1 cellular context compared by ENCODE assay signal in the genomic region with DNA sequence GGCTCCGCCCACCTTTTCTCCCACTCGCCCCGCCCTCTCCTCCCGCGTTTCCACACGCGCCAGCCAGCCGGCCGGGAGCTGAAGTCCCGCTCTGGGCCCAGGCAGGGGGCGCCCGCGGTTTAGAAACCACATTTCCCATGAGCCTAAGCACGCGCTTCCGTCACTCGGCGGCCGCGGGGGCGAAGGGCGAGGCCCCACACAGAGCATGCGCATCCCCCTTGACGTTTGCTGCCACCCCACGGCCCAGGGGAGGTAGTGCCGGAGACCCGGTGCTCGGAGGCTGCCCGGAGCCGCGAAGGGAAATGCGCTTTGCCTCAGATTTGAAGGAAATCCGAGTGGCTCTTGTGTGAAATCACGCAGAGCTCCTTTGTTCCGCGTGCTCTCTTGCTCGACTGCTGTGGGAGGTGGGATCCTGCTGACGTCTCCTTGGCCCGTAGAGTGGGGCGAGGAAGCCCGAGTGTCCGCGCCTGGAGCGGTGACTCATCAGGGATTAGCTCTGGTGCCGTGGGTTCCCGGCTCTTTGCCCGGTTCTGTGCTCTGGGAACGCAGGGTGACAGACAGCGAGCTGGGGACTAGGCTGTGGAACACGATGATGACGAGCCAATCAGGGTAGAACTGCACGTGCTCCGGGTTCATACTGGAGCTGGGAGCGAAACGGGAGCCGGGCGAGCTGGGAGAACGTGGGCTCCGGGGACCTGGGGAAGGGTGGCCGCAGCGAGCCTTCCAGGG.
TF ChIP-seq lines count a peak whose summit lies in the region.

No MANE protein-coding gene starts in this region.

TF ChIP-seq in K562, 482 proteins besides CTCF, POLR2A, EP300 and RAD21 (continued from another document and continues in another):
- TF ChIP-seq, protein P1, sequence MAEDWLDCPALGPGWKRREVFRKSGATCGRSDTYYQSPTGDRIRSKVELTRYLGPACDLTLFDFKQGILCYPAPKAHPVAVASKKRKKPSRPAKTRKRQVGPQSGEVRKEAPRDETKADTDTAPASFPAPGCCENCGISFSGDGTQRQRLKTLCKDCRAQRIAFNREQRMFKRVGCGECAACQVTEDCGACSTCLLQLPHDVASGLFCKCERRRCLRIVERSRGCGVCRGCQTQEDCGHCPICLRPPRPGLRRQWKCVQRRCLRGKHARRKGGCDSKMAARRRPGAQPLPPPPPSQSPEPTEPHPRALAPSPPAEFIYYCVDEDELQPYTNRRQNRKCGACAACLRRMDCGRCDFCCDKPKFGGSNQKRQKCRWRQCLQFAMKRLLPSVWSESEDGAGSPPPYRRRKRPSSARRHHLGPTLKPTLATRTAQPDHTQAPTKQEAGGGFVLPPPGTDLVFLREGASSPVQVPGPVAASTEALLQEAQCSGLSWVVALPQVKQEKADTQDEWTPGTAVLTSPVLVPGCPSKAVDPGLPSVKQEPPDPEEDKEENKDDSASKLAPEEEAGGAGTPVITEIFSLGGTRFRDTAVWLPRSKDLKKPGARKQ (CRISPR knock-in tag; IDR thresholded peaks at IDR 0.05): no peak
- TF ChIP-seq PHTF2 (CRISPR knock-in tag; IDR thresholded peaks at IDR 0.05): no peak
- TF ChIP-seq TBP (optimal IDR thresholded peaks at IDR 0.05; ENCODE audit: low read depth, low read length): peak; percentile 85
- TF ChIP-seq, protein P2, sequence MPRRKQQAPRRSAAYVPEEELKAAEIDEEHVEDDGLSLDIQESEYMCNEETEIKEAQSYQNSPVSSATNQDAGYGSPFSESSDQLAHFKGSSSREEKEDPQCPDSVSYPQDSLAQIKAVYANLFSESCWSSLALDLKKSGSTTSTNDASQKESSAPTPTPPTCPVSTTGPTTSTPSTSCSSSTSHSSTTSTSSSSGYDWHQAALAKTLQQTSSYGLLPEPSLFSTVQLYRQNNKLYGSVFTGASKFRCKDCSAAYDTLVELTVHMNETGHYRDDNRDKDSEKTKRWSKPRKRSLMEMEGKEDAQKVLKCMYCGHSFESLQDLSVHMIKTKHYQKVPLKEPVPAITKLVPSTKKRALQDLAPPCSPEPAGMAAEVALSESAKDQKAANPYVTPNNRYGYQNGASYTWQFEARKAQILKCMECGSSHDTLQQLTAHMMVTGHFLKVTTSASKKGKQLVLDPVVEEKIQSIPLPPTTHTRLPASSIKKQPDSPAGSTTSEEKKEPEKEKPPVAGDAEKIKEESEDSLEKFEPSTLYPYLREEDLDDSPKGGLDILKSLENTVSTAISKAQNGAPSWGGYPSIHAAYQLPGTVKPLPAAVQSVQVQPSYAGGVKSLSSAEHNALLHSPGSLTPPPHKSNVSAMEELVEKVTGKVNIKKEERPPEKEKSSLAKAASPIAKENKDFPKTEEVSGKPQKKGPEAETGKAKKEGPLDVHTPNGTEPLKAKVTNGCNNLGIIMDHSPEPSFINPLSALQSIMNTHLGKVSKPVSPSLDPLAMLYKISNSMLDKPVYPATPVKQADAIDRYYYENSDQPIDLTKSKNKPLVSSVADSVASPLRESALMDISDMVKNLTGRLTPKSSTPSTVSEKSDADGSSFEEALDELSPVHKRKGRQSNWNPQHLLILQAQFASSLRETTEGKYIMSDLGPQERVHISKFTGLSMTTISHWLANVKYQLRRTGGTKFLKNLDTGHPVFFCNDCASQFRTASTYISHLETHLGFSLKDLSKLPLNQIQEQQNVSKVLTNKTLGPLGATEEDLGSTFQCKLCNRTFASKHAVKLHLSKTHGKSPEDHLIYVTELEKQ (CRISPR knock-in tag; IDR thresholded peaks at IDR 0.05): no peak
- TF ChIP-seq, protein P3, sequence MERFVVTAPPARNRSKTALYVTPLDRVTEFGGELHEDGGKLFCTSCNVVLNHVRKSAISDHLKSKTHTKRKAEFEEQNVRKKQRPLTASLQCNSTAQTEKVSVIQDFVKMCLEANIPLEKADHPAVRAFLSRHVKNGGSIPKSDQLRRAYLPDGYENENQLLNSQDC (CRISPR knock-in tag; IDR thresholded peaks at IDR 0.05): 0 out of 2 replicates have a peak, but pooled peaks have one; percentile 19
- 0 out of 2 replicates have a peak, but pooled peaks have one; percentile 29 for TF ChIP-seq ZEB2 (IDR thresholded peaks at IDR 0.05)
- TF ChIP-seq CXXC5 (CRISPR knock-in tag; IDR thresholded peaks at IDR 0.05): peak; percentile 97
- no peak for TF ChIP-seq RBM34 (IDR thresholded peaks at IDR 0.05; ENCODE audit: borderline replicate concordance, insufficient read depth, low read length)
- no peak for TF ChIP-seq ADNP (tag; IDR thresholded peaks at IDR 0.05)
- peak; percentile 29; the same call in 1 of the 2 replicates for TF ChIP-seq CHD2 (IDR thresholded peaks at IDR 0.05; ENCODE audit: low read depth, low read length)
- TF ChIP-seq MAFK (IDR thresholded peaks at IDR 0.05; ENCODE audit: low read length): peak; percentile 28; the same call in 1 of the 2 replicates
- TF ChIP-seq ZNF584 (CRISPR knock-in tag; IDR thresholded peaks at IDR 0.05; ENCODE audit: low read depth): no peak
- TF ChIP-seq FOSL1 (tag; conservative IDR thresholded peaks at IDR 0.05): peak; percentile 98
- peak; percentile 90; the same call in 1 of the 2 replicates for TF ChIP-seq RB1 (IDR thresholded peaks at IDR 0.05; ENCODE audit: low read depth)
- no peak for TF ChIP-seq CHD4 (IDR thresholded peaks at IDR 0.05; ENCODE audit: insufficient read depth, insufficient replicate concordance, low read depth, low read length, poor library complexity, severe bottlenecking)
- TF ChIP-seq, protein P4, sequence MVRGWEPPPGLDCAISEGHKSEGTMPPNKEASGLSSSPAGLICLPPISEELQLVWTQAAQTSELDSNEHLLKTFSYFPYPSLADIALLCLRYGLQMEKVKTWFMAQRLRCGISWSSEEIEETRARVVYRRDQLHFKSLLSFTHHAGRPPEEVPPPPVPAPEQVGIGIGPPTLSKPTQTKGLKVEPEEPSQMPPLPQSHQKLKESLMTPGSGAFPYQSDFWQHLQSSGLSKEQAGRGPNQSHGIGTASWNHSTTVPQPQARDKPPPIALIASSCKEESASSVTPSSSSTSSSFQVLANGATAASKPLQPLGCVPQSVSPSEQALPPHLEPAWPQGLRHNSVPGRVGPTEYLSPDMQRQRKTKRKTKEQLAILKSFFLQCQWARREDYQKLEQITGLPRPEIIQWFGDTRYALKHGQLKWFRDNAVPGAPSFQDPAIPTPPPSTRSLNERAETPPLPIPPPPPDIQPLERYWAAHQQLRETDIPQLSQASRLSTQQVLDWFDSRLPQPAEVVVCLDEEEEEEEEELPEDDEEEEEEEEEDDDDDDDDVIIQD (CRISPR knock-in tag; IDR thresholded peaks at IDR 0.05): peak; percentile 83; the same call in 1 of the 2 replicates
- TF ChIP-seq BMI1 (IDR thresholded peaks at IDR 0.05; ENCODE audit: low read length): peak; percentile 13; the same call in 1 of the 2 replicates
- TF ChIP-seq POU5F1 (IDR thresholded peaks at IDR 0.05; ENCODE audit: borderline replicate concordance, low read depth, low read length, partially characterized antibody): peak; percentile 81
- TF ChIP-seq DMBX1 (CRISPR knock-in tag; IDR thresholded peaks at IDR 0.05; ENCODE audit: borderline replicate concordance): peak; percentile 29; the same call in 1 of the 2 replicates
- no peak for TF ChIP-seq ZNF699 (CRISPR knock-in tag; IDR thresholded peaks at IDR 0.05; ENCODE audit: insufficient replicate concordance)
- peak; percentile 93 for TF ChIP-seq SMARCE1 (IDR thresholded peaks at IDR 0.05)
- TF ChIP-seq, protein P5, sequence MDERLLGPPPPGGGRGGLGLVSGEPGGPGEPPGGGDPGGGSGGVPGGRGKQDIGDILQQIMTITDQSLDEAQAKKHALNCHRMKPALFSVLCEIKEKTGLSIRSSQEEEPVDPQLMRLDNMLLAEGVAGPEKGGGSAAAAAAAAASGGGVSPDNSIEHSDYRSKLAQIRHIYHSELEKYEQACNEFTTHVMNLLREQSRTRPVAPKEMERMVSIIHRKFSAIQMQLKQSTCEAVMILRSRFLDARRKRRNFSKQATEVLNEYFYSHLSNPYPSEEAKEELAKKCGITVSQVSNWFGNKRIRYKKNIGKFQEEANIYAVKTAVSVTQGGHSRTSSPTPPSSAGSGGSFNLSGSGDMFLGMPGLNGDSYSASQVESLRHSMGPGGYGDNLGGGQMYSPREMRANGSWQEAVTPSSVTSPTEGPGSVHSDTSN (CRISPR knock-in tag; IDR thresholded peaks at IDR 0.05; ENCODE audit: low read depth): no peak
- TF ChIP-seq, protein P5 (tag; conservative IDR thresholded peaks at IDR 0.05; ENCODE audit: low read depth): peak; percentile 31; the same call in 1 of the 2 replicates
- TF ChIP-seq, protein P6, sequence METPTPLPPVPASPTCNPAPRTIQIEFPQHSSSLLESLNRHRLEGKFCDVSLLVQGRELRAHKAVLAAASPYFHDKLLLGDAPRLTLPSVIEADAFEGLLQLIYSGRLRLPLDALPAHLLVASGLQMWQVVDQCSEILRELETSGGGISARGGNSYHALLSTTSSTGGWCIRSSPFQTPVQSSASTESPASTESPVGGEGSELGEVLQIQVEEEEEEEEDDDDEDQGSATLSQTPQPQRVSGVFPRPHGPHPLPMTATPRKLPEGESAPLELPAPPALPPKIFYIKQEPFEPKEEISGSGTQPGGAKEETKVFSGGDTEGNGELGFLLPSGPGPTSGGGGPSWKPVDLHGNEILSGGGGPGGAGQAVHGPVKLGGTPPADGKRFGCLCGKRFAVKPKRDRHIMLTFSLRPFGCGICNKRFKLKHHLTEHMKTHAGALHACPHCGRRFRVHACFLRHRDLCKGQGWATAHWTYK (CRISPR knock-in tag; IDR thresholded peaks at IDR 0.05): peak; percentile 57; the same call in 1 of the 2 replicates
- TF ChIP-seq ZNF197 (CRISPR knock-in tag; IDR thresholded peaks at IDR 0.05; ENCODE audit: low read depth): peak; percentile 79; the same call in 1 of the 2 replicates
- no peak for TF ChIP-seq RBM15 (IDR thresholded peaks at IDR 0.05; ENCODE audit: insufficient read depth, low read length)
- no peak for TF ChIP-seq XRCC4 (IDR thresholded peaks at IDR 0.05; ENCODE audit: extremely low read depth, insufficient read depth, insufficient read length)
- no peak for TF ChIP-seq CBX2 (IDR thresholded peaks at IDR 0.05; ENCODE audit: insufficient read depth, low read length, poor library complexity, severe bottlenecking)
- TF ChIP-seq POLR3G (IDR thresholded peaks at IDR 0.05; ENCODE audit: extremely low read depth, insufficient read length, insufficient replicate concordance): no peak
- TF ChIP-seq, protein P7, sequence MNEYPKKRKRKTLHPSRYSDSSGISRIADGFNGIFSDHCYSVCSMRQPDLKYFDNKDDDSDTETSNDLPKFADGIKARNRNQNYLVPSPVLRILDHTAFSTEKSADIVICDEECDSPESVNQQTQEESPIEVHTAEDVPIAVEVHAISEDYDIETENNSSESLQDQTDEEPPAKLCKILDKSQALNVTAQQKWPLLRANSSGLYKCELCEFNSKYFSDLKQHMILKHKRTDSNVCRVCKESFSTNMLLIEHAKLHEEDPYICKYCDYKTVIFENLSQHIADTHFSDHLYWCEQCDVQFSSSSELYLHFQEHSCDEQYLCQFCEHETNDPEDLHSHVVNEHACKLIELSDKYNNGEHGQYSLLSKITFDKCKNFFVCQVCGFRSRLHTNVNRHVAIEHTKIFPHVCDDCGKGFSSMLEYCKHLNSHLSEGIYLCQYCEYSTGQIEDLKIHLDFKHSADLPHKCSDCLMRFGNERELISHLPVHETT (CRISPR knock-in tag; conservative IDR thresholded peaks at IDR 0.05 in 1 of 2, IDR thresholded peaks at IDR 0.05 in 1 of 2): peak in 1 of 2 experiments; percentile 70; a peak in 1 of 4 replicates
- TF ChIP-seq CREB1 (IDR thresholded peaks at IDR 0.05): peak; percentile 98
- peak; percentile 96 for TF ChIP-seq CREB1 (CRISPR knock-in tag; IDR thresholded peaks at IDR 0.05)
- TF ChIP-seq POLR2AphosphoS5 (IDR thresholded peaks at IDR 0.05; ENCODE audit: control insufficient read depth, insufficient read depth, low read depth, low read length): no peak; the same call in none of the 2 replicates
- TF ChIP-seq TEAD2 (tag; IDR thresholded peaks at IDR 0.05): peak; percentile 30; the same call in 1 of the 2 replicates
- TF ChIP-seq TEAD1 (CRISPR knock-in tag; IDR thresholded peaks at IDR 0.05): peak in 1 of 2 experiments; percentile 86; a peak in 2 of 4 replicates
- peak; percentile 35; the same call in 1 of the 2 replicates for TF ChIP-seq ZNF644 (tag; IDR thresholded peaks at IDR 0.05; ENCODE audit: low read depth)
- no peak for TF ChIP-seq SMARCB1 (IDR thresholded peaks at IDR 0.05; ENCODE audit: insufficient read length, low read depth)
- no peak for TF ChIP-seq ZNF785 (CRISPR knock-in tag; IDR thresholded peaks at IDR 0.05)
